In the genomic region with DNA sequence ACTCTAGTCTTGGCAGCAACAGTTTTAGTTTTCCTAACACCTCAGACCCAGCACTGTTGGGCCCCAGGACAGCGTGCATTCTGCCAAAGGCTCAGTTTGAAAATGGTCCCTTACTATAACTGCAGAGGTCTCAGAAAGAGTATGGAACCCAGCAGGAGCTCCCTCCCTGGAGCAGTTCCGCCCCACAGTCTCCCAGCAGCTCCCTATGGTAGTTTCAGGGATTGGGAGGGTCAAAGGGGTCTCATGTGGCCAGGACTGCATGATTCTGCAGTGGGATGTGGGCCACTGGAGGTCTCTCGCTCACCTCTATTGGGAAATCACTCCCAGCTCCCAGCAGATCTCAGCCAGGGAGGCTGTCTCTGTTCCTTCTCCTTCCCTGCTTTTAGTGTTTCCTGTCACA, we compare ENCODE assay signal across 20 cellular contexts. TPM values are rescaled to one million over a fixed set of nuclear protein-coding genes. Genes with fewer than 3 reads are reported as not detected.
DNase-seq lines count a peak whose midpoint lies in the region; ATAC-seq lines count a peak whose summit lies in the region.
"Had no signal": no experiment of that assay in that cellular context is flagged by ENCODE, and none has a peak within 500 bp of the region (broad histone marks: within the 10 kb centered on the region; RNA-seq: fewer than 3 reads in every experiment).

No MANE protein-coding gene starts in this region.

- peaks cover 5% of the 10 kb centered on the region for H3K9me3 Mint-ChIP-seq in activated T-cell treated with anti-CD3 and anti-CD28 coated beads, Interleukin-2, amount 50 U/mL, for 24 hours
- H3K9me3 Mint-ChIP-seq in central memory CD8-positive, alpha-beta T cell, result peaks cover 16% of the 10 kb centered on the region
- peaks cover 10 to 40% (median 26%) of the 10 kb centered on the region in 7 donors for H3K9me3 Mint-ChIP-seq in naive B cell

- ATAC-seq in central memory CD8-positive, alpha-beta T cell (replicated peaks; ENCODE audit: extremely low read depth, poor library complexity, severe bottlenecking), result no peak
- ATAC-seq in naive B cell (ENCODE audit: low read depth in 2 of 2), result no peak
- no peak for ATAC-seq in HG03457 (IDR thresholded peaks at IDR 0.05; ENCODE audit: unreplicated experiment)

- H3K27me3 Mint-ChIP-seq in activated T-cell treated with anti-CD3 and anti-CD28 coated beads, Interleukin-2, amount 50 U/mL, for 24 hours, result no peaks in the 10 kb centered on the region
- H3K27me3 Mint-ChIP-seq in central memory CD8-positive, alpha-beta T cell, result no peaks in the 10 kb centered on the region
- no peaks in the 10 kb centered on the region for H3K27me3 Mint-ChIP-seq in naive B cell

- H3K36me3 Mint-ChIP-seq in activated T-cell treated with anti-CD3 and anti-CD28 coated beads, Interleukin-2, amount 50 U/mL, for 24 hours (ENCODE audit: low read depth), result peaks cover 47% of the 10 kb centered on the region
- H3K36me3 Mint-ChIP-seq in central memory CD8-positive, alpha-beta T cell (ENCODE audit: insufficient read depth), result peaks cover 56% of the 10 kb centered on the region
- peaks cover 46 to 67% of the 10 kb centered on the region in 2 donors for H3K36me3 Mint-ChIP-seq in naive B cell

- H3K4me1 Mint-ChIP-seq in activated T-cell treated with anti-CD3 and anti-CD28 coated beads, Interleukin-2, amount 50 U/mL, for 24 hours (ENCODE audit: low read depth), result peaks cover 89% of the 10 kb centered on the region
- peaks cover 86% of the 10 kb centered on the region for H3K4me1 Mint-ChIP-seq in central memory CD8-positive, alpha-beta T cell
- H3K4me1 Mint-ChIP-seq in naive B cell, result peaks cover 46 to 71% (median 70%) of the 10 kb centered on the region in 3 donors

- no peak overlapping the region for H3K4me3 Mint-ChIP-seq in activated T-cell treated with anti-CD3 and anti-CD28 coated beads, Interleukin-2, amount 50 U/mL, for 24 hours
- H3K4me3 Mint-ChIP-seq in central memory CD8-positive, alpha-beta T cell, result peak overlapping the region; percentile 17
- peak overlapping the region in 3 of 8 donors; percentile 14 to 19 (median 15) for H3K4me3 Mint-ChIP-seq in naive B cell

- peak overlapping the region; percentile 41 for H3K27ac Mint-ChIP-seq in activated T-cell treated with anti-CD3 and anti-CD28 coated beads, Interleukin-2, amount 50 U/mL, for 24 hours
- H3K27ac Mint-ChIP-seq in central memory CD8-positive, alpha-beta T cell (ENCODE audit: low read depth), result peak overlapping the region; percentile 37
- peak overlapping the region in 4 of 6 donors; percentile 43 to 67 (median 62) for H3K27ac Mint-ChIP-seq in naive B cell

- DNase-seq in activated T-cell treated with anti-CD3 and anti-CD28 coated beads, Interleukin-2, amount 50 U/mL, for 24 hours, result no peak
- DNase-seq in activated T-cell treated with anti-CD3 and anti-CD28 coated beads for 4 hours, result no peak
- DNase-seq in central memory CD8-positive, alpha-beta T cell (ENCODE audit: low spot score in 2 of 2), result no peak
- no peak for DNase-seq in naive B cell
- no peak for DNase-seq in iPS-NIHi7 (ENCODE audit: extremely low spot score)
- DNase-seq in activated CD4-positive, alpha-beta T cell treated with anti-CD3 and anti-CD28 coated beads for 1 hour, result no peak
- no peak for DNase-seq in NCI-H2227 (lab: John Stamatoyannopoulos, UW; ENCODE audit: unreplicated experiment)
- DNase-seq: EL, GF-D8, Kasumi-1, NCI-H1417, NCI-H187, NCI-H2107, NCI-H2227 treated with DMSO at 0.1 percent for 48 hours, NCI-H510A, NCI-H748 treated with DMSO at 0.1 percent for 48 hours, PC-9, RPMI8226, SHP77 had no signal

RNA-seq across cellular contexts. Expression of gene LY9, which starts 12.3 kb away (rescaled TPM):
- polyA plus RNA-seq in naive B cell (ENCODE audit: low read depth in 6 of 6), result 100 to 1,000 TPM; 143 to 230 (median 167) TPM

RNA-seq across cellular contexts. Expression of gene CD244, which starts 54.4 kb away (rescaled TPM):
- under 1 TPM in 5 of 6 donors, not detected in 1; 0.32 to 0.97 (median 0.71) TPM for polyA plus RNA-seq in naive B cell (ENCODE audit: low read depth in 6 of 6)
